26 cellular contexts compared by ENCODE assay signal in the genomic region with DNA sequence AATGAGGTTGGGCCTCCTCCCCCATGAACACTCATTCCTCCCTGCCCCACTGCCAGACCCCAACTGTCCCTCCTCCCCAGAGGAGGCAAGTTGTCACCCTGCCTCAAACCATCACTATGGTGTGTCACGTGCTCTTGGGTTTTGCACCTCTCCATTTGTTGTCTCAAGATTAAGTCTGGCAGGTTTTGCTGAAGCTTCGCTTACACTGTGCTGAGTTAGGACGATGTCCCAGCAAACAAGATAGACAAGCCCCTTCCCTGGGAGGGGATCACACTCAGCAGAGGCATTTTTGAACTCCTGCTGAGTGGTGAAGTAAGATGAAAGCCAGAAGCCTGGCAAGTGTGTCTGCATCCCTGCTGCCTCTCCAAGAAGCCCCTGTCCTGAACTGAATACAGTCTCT.
"Had no signal": no experiment of that assay in that cellular context is flagged by ENCODE, and none has a peak within 500 bp of the region (broad histone marks: within the 10 kb centered on the region; RNA-seq: fewer than 3 reads in every experiment).

No MANE protein-coding gene starts in this region.

- H3K4me1 ChIP-seq: parathyroid adenoma, psoas muscle, right lobe of liver, sigmoid colon, stomach, thyroid gland, tibial nerve, upper lobe of right lung, uterus had no signal

- H3K4me3 ChIP-seq: ovary, psoas muscle, right lobe of liver, sigmoid colon, stomach, thoracic aorta, thyroid gland, tibial nerve, upper lobe of right lung, uterus had no signal

- DNase-seq: naive B cell; naive thymus-derived CD8-positive, alpha-beta T cell; nephron progenitor cell; occipital lobe; ovary; posterior cingulate gyrus; psoas muscle; right cardiac atrium; right lobe of liver; sigmoid colon; small intestine; stimulated activated CD4-positive, alpha-beta T cell treated with anti-CD3 and anti-CD28 coated beads, Interleukin-15, amount 100 ng/mL, for 24 hours; stimulated activated CD4-positive, alpha-beta T cell treated with anti-CD3 and anti-CD28 coated beads, Interleukin-2, amount 100 ng/mL, for 24 hours; stimulated activated CD4-positive, alpha-beta T cell treated with anti-CD3 and anti-CD28 coated beads, Interleukin-2, amount 100 ng/mL, for 48 hours; stimulated activated CD4-positive, alpha-beta T cell treated with anti-CD3 and anti-CD28 coated beads, Interleukin-4, amount 100 ng/mL, for 24 hours; stimulated activated naive B cell treated with anti-CD40 and anti-IgM and Interleukin-4, amounts not matched to agents 10 μg/mL and 1 μg/mL and 100 μg/mL, for 72 hours; stimulated activated naive CD4-positive, alpha-beta T cell treated with Interleukin-2 at 50 U/mL for 16 hours; stomach; thyroid gland; upper lobe of right lung; uterus had no signal

- H3K9ac ChIP-seq: parathyroid adenoma had no signal

- H3K9me3 ChIP-seq: ovary, psoas muscle, right lobe of liver, sigmoid colon, stomach, thoracic aorta, thyroid gland, tibial nerve, upper lobe of right lung, uterus had no signal

- H2AFZ ChIP-seq: parathyroid adenoma had no signal

- H3K36me3 ChIP-seq: ovary, right lobe of liver, sigmoid colon, stomach, thoracic aorta, thyroid gland, tibial nerve, upper lobe of right lung, uterus had no signal

- H3K79me2 ChIP-seq: parathyroid adenoma had no signal

- H3K27ac ChIP-seq: ovary, parathyroid adenoma, psoas muscle, right lobe of liver, sigmoid colon, stomach, thoracic aorta, thyroid gland, tibial nerve, upper lobe of right lung, uterus had no signal

- ATAC-seq: naive thymus-derived CD8-positive, alpha-beta T cell; natural killer cell treated with Interleukin-12 subunit alpha and Interleukin-12 subunit beta and Interleukin-15 and Interleukin-18, amount 100 ng/mL, for 72 hours; psoas muscle; right cardiac atrium; right lobe of liver; stimulated activated effector memory CD8-positive, alpha-beta T cell treated with anti-CD3 and anti-CD28 coated beads, Interleukin-12 subunit alpha, Interleukin-12 subunit beta, amount 100 ng/mL, for 72 hours; upper lobe of right lung had no signal

- H3K27me3 ChIP-seq: ovary, right lobe of liver, sigmoid colon, thyroid gland, tibial nerve, upper lobe of right lung, uterus had no signal
